ENCODE assay signal across 8 cellular contexts in genomic region chr6:53986165-53986720, GRCh38.
DNase-seq lines count a peak whose midpoint lies in the region; ATAC-seq and TF ChIP-seq lines count a peak whose summit lies in the region.

No MANE protein-coding gene starts in this region.

- H3F3A ChIP-seq in smooth muscle cell (ENCODE audit: low read depth) = peaks cover 3% of the 10 kb centered on the region

- peak; percentile 82 for DNase-seq in DMS 273 (lab: John Stamatoyannopoulos, UW; ENCODE audit: unreplicated experiment)
- peak; percentile 44 for DNase-seq in NAMALWA (ENCODE audit: low spot score)
- DNase-seq in WERI-Rb-1 = peak; percentile 55
- peak; percentile 34 for DNase-seq in left ventricle myocardium superior
- DNase-seq in smooth muscle cell (lab: John Stamatoyannopoulos, UW; ENCODE audit: unreplicated experiment) = no peak
- DNase-seq in activated effector memory CD4-positive, alpha-beta T cell treated with Interleukin-2 at 50 U/mL for 16 hours = no peak

- peaks cover 4% of the 10 kb centered on the region for H3K4me1 ChIP-seq in smooth muscle cell (ENCODE audit: low read depth)

- peak overlapping the region; percentile 2 for H3K9ac ChIP-seq in smooth muscle cell (ENCODE audit: low read depth)

- peak overlapping the region; percentile 38 for H2AFZ ChIP-seq in smooth muscle cell (ENCODE audit: low read depth)

- no peaks in the 10 kb centered on the region for H4K20me1 ChIP-seq in smooth muscle cell (ENCODE audit: low read depth)

- H3K9me3 ChIP-seq in WERI-Rb-1 (ENCODE audit: severe bottlenecking) (no peaks in the 10 kb centered on the region), smooth muscle cell (replicated peaks; ENCODE audit: low read depth) (no peaks in the 10 kb centered on the region)

- no peak overlapping the region for H3K4me3 ChIP-seq in WERI-Rb-1 (ENCODE audit: low read depth, low read length)
- no peak overlapping the region for H3K4me3 ChIP-seq in smooth muscle cell

- intact Hi-C loops in left ventricle myocardium superior (cut with micrococcal nuclease) = no loop called here

- ATAC-seq in GM19468 (IDR thresholded peaks at IDR 0.05; ENCODE audit: extremely low read depth, unreplicated experiment) = peak; percentile 74
- ATAC-seq in left ventricle myocardium superior = peak; percentile 76
- ATAC-seq in HG03135 (IDR thresholded peaks at IDR 0.05; ENCODE audit: unreplicated experiment) = no peak

- H3K27me3 ChIP-seq in WERI-Rb-1 (ENCODE audit: insufficient read depth, low read depth, severe bottlenecking) (peaks cover 20% of the 10 kb centered on the region), smooth muscle cell (ENCODE audit: low read depth) (no peaks in the 10 kb centered on the region)

- H3K36me3 ChIP-seq in WERI-Rb-1 (no peaks in the 10 kb centered on the region), smooth muscle cell (ENCODE audit: low read depth) (no peaks in the 10 kb centered on the region)

- peak; percentile 78 for TF ChIP-seq CTCF in WERI-Rb-1 (IDR thresholded peaks at IDR 0.05; ENCODE audit: low read depth, low read length)
- peak; percentile 78 for TF ChIP-seq CTCF in smooth muscle cell (IDR thresholded peaks at IDR 0.05; ENCODE audit: borderline replicate concordance, insufficient read depth, poor library complexity, severe bottlenecking)

- H3K4me2 ChIP-seq in smooth muscle cell = peak overlapping the region; percentile 20

- H3K79me2 ChIP-seq in smooth muscle cell (ENCODE audit: low read depth) = no peaks in the 10 kb centered on the region

- WGBS in smooth muscle cell (ENCODE audit: low lambda C conversion rate) = 21% methylated on average over 3 of the region's 3 CpGs

- H3K27ac ChIP-seq in WERI-Rb-1 (no peak overlapping the region), smooth muscle cell (ENCODE audit: low read depth) (no peak overlapping the region)

Comparison
In these comparisons a context has a peak if more than half of its experiments do, and no peak if none do; other contexts are left out.
1. DNase-seq: peak in DMS 273 (single experiment), NAMALWA (single experiment), WERI-Rb-1 (single experiment) and left ventricle myocardium superior (single experiment); none in smooth muscle cell (single experiment) and activated effector memory CD4-positive, alpha-beta T cell treated with Interleukin-2 at 50 U/mL for 16 hours (single experiment).